34 cellular contexts compared by ENCODE assay signal in genomic region chr11:127205688-127206217, GRCh38.
"Had no signal": no experiment of that assay in that cellular context is flagged by ENCODE, and none has a peak within 500 bp of the region (broad histone marks: within the 10 kb centered on the region; RNA-seq: fewer than 3 reads in every experiment).

No MANE protein-coding gene starts in this region.

- H3K9me3 Mint-ChIP-seq: activated CD4-positive, alpha-beta T cell treated with anti-CD3 and anti-CD28 coated beads, Interleukin-2, amount 10 ng/mL, durations not matched to agents 24 days and 14 days; activated T-helper 1 cell treated with anti-CD3 and anti-CD28 coated beads, Interleukin-12 subunit alpha, Interleukin-12 subunit beta, Interleukin-2, Interleukin-4 antibody, amounts not matched to agents 30 ng/mL and 10 ng/mL and 1 ng/mL, durations not matched to agents 14 hours and 24 hours and 36 hours had no signal

- H3K9me3 ChIP-seq: adrenal gland, body of pancreas, colonic mucosa had no signal

- H3K27ac ChIP-seq: adrenal gland, body of pancreas, cardiac muscle cell, colonic mucosa, epithelial cell of prostate, gastroesophageal sphincter, heart right ventricle had no signal

- DNase-seq: activated CD4-positive, alpha-beta memory T cell treated with anti-CD3 and anti-CD28 coated beads for 36 hours; activated CD4-positive, alpha-beta T cell treated with anti-CD3 and anti-CD28 coated beads for 36 hours; activated CD4-positive, alpha-beta T cell treated with anti-CD3 and anti-CD28 coated beads, Interleukin-2, amount 10 ng/mL, durations not matched to agents 24 days and 14 days; activated CD4-positive, CD25-positive, alpha-beta regulatory T cell; activated CD4-positive, CD25-positive, alpha-beta regulatory T cell treated with anti-CD3 and anti-CD28 coated beads, Interleukin-2, amount 50 U/mL, for 72 hours; activated CD8-positive, alpha-beta memory T cell treated with anti-CD3 and anti-CD28 coated beads, Interleukin-2, amount 10 ng/mL, durations not matched to agents 7 days and 5 days; activated CD8-positive, alpha-beta memory T cell treated with anti-CD3 and anti-CD28 coated beads, Interleukin-2, amount 50 U/mL, for 4 hours; activated CD8-positive, alpha-beta T cell treated with anti-CD3 and anti-CD28 coated beads, Interleukin-2, amount 10 ng/mL, durations not matched to agents 7 days and 5 days; activated effector memory CD4-positive, alpha-beta T cell treated with anti-CD3 and anti-CD28 coated beads, Interleukin-2, amount 50 U/mL, for 16 hours; activated naive CD4-positive, alpha-beta T cell treated with anti-CD3 and anti-CD28 coated beads for 36 hours; activated naive CD8-positive, alpha-beta T cell treated with anti-CD3 and anti-CD28 coated beads for 36 hours; activated naive CD8-positive, alpha-beta T cell treated with anti-CD3 and anti-CD28 coated beads, Interleukin-2, amount 50 U/mL, for 24 hours; activated T-cell treated with anti-CD3 and anti-CD28 coated beads, Interleukin-2, amount 50 U/mL, for 1 hour; activated T-cell treated with anti-CD3 and anti-CD28 coated beads, Interleukin-2, amount 50 U/mL, for 48 hours; adrenal gland; amygdala; aorta; body of pancreas; central memory CD4-positive, alpha-beta T cell; cerebellar nuclear complex; colonic mucosa; effector CD8-positive, alpha-beta T cell; foreskin fibroblast; heart right ventricle; hippocampal formation; T-helper 2 cell had no signal

- H3K4me3 ChIP-seq: adrenal gland, body of pancreas, cardiac muscle cell, colonic mucosa, gastroesophageal sphincter, heart right ventricle had no signal

- H3K4me1 Mint-ChIP-seq: activated CD4-positive, alpha-beta T cell treated with anti-CD3 and anti-CD28 coated beads for 36 hours; activated CD4-positive, alpha-beta T cell treated with anti-CD3 and anti-CD28 coated beads, Interleukin-2, amount 10 ng/mL, durations not matched to agents 24 days and 14 days; activated CD8-positive, alpha-beta memory T cell treated with anti-CD3 and anti-CD28 coated beads, Interleukin-2, amount 10 ng/mL, durations not matched to agents 7 days and 5 days; activated naive CD4-positive, alpha-beta T cell treated with anti-CD3 and anti-CD28 coated beads, Interleukin-2, amount 50 U/mL, for 24 hours; activated naive CD8-positive, alpha-beta T cell treated with anti-CD3 and anti-CD28 coated beads for 36 hours; activated naive CD8-positive, alpha-beta T cell treated with anti-CD3 and anti-CD28 coated beads, Interleukin-2, amount 50 U/mL, for 24 hours had no signal

- H3K27me3 ChIP-seq: adrenal gland, body of pancreas, cardiac muscle cell, colonic mucosa, gastroesophageal sphincter, heart right ventricle had no signal

- H3K4me3 Mint-ChIP-seq: activated CD4-positive, alpha-beta memory T cell treated with anti-CD3 and anti-CD28 coated beads for 36 hours; activated CD4-positive, alpha-beta T cell treated with anti-CD3 and anti-CD28 coated beads for 36 hours; activated CD4-positive, alpha-beta T cell treated with anti-CD3 and anti-CD28 coated beads, Interleukin-2, amount 10 ng/mL, durations not matched to agents 24 days and 14 days; activated CD8-positive, alpha-beta memory T cell treated with anti-CD3 and anti-CD28 coated beads, Interleukin-2, amount 10 ng/mL, durations not matched to agents 7 days and 5 days; activated CD8-positive, alpha-beta T cell treated with anti-CD3 and anti-CD28 coated beads, Interleukin-2, amount 10 ng/mL, durations not matched to agents 7 days and 5 days; activated naive CD4-positive, alpha-beta T cell treated with anti-CD3 and anti-CD28 coated beads for 36 hours; activated naive CD4-positive, alpha-beta T cell treated with anti-CD3 and anti-CD28 coated beads, Interleukin-2, amount 50 U/mL, for 24 hours; activated naive CD8-positive, alpha-beta T cell treated with anti-CD3 and anti-CD28 coated beads for 36 hours; activated naive CD8-positive, alpha-beta T cell treated with anti-CD3 and anti-CD28 coated beads, Interleukin-2, amount 50 U/mL, for 24 hours; activated T-helper 1 cell treated with anti-CD3 and anti-CD28 coated beads, Interleukin-12 subunit alpha, Interleukin-12 subunit beta, Interleukin-2, Interleukin-4 antibody, amounts not matched to agents 30 ng/mL and 10 ng/mL and 1 ng/mL, durations not matched to agents 14 hours and 24 hours and 36 hours had no signal

- H3K36me3 Mint-ChIP-seq: activated CD4-positive, alpha-beta memory T cell treated with anti-CD3 and anti-CD28 coated beads for 36 hours; activated CD8-positive, alpha-beta memory T cell treated with anti-CD3 and anti-CD28 coated beads, Interleukin-2, amount 10 ng/mL, durations not matched to agents 7 days and 5 days; activated naive CD4-positive, alpha-beta T cell treated with anti-CD3 and anti-CD28 coated beads, Interleukin-2, amount 50 U/mL, for 24 hours; activated naive CD8-positive, alpha-beta T cell treated with anti-CD3 and anti-CD28 coated beads for 36 hours had no signal

- H3K36me3 ChIP-seq: adrenal gland, cardiac muscle cell, colonic mucosa, gastroesophageal sphincter, heart right ventricle had no signal

- FAIRE-seq: endometrium, endothelial cell of umbilical vein had no signal

- H3K27ac Mint-ChIP-seq: activated CD4-positive, alpha-beta memory T cell treated with anti-CD3 and anti-CD28 coated beads for 36 hours; activated CD4-positive, alpha-beta T cell treated with anti-CD3 and anti-CD28 coated beads for 36 hours; activated CD4-positive, alpha-beta T cell treated with anti-CD3 and anti-CD28 coated beads, Interleukin-2, amount 10 ng/mL, durations not matched to agents 24 days and 14 days; activated CD8-positive, alpha-beta memory T cell treated with anti-CD3 and anti-CD28 coated beads, Interleukin-2, amount 10 ng/mL, durations not matched to agents 7 days and 5 days; activated CD8-positive, alpha-beta T cell treated with anti-CD3 and anti-CD28 coated beads, Interleukin-2, amount 10 ng/mL, durations not matched to agents 7 days and 5 days; activated naive CD4-positive, alpha-beta T cell treated with anti-CD3 and anti-CD28 coated beads for 36 hours; activated naive CD4-positive, alpha-beta T cell treated with anti-CD3 and anti-CD28 coated beads, Interleukin-2, amount 50 U/mL, for 24 hours; activated naive CD8-positive, alpha-beta T cell treated with anti-CD3 and anti-CD28 coated beads for 36 hours; activated naive CD8-positive, alpha-beta T cell treated with anti-CD3 and anti-CD28 coated beads, Interleukin-2, amount 50 U/mL, for 24 hours; activated T-helper 1 cell treated with anti-CD3 and anti-CD28 coated beads, Interleukin-12 subunit alpha, Interleukin-12 subunit beta, Interleukin-2, Interleukin-4 antibody, amounts not matched to agents 30 ng/mL and 10 ng/mL and 1 ng/mL, durations not matched to agents 14 hours and 24 hours and 36 hours; activated T-helper 2 cell treated with anti-CD3 and anti-CD28 coated beads, Interferon-gamma antibody, Interleukin-2, Interleukin-4, amounts not matched to agents 10 μg/mL and 5 μg/mL and 100 μg/mL, durations not matched to agents 14 hours and 24 hours and 36 hours had no signal

- H3K27me3 Mint-ChIP-seq: activated CD4-positive, alpha-beta memory T cell treated with anti-CD3 and anti-CD28 coated beads for 36 hours; activated CD4-positive, alpha-beta T cell treated with anti-CD3 and anti-CD28 coated beads for 36 hours; activated CD4-positive, alpha-beta T cell treated with anti-CD3 and anti-CD28 coated beads, Interleukin-2, amount 10 ng/mL, durations not matched to agents 24 days and 14 days; activated CD8-positive, alpha-beta memory T cell treated with anti-CD3 and anti-CD28 coated beads, Interleukin-2, amount 10 ng/mL, durations not matched to agents 7 days and 5 days; activated naive CD8-positive, alpha-beta T cell treated with anti-CD3 and anti-CD28 coated beads, Interleukin-2, amount 50 U/mL, for 24 hours had no signal

- ATAC-seq: activated CD4-positive, alpha-beta T cell treated with anti-CD3 and anti-CD28 coated beads for 36 hours; activated CD8-positive, alpha-beta memory T cell treated with anti-CD3 and anti-CD28 coated beads, Interleukin-2, amount 10 ng/mL, durations not matched to agents 7 days and 5 days; activated CD8-positive, alpha-beta T cell treated with anti-CD3 and anti-CD28 coated beads, Interleukin-2, amount 10 ng/mL, durations not matched to agents 7 days and 5 days; activated naive CD8-positive, alpha-beta T cell treated with anti-CD3 and anti-CD28 coated beads, Interleukin-2, amount 50 U/mL, for 24 hours; body of pancreas; gastroesophageal sphincter; heart right ventricle had no signal

- H3K4me1 ChIP-seq: adrenal gland, body of pancreas, colonic mucosa, gastroesophageal sphincter, heart right ventricle had no signal
